ENCODE assay signal across 10 cellular contexts in the genomic region with DNA sequence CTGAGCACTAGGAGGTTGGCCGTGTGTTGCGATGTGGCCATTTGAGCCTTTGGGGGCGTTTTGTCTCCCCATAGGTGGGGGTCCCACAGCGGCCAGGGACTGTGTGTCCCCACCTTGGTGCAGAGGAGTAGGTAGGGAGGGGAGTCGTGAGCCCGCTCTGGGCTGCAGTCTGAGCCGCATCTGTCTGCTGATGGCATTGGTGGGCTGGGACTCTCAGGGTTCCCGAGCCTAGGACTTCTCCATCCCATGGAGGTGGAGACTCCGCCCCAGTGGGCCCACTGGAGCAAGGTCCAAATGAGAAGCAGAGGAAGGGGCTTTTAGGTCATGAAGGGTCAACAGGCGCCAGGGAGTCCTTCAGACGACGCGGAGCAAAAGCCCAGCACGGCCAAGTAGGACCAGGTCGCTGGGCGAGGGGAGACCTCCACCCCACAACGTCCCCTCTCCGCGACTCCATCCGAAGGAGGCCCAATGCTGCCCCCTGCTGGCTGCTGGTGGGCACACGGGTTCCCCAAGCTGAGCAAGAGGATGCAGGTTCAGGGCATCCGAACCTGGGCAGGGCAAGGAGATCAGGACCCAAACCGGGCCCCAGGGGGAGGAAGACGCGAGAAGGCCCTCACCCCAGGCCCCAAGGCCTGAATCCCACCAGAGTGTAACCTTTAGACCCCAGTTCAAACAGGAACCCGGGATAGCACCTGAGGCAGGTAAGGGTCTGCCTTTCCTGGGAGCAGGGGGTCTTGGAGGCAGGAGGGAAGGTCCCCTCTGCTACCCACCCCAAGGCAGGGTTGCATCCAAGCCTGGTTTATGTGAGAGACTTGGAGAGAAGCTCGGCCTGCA. TPM values are rescaled to one million over a fixed set of nuclear protein-coding genes. Genes with fewer than 3 reads are reported as not detected.
DNase-seq lines count a peak whose midpoint lies in the region; ATAC-seq and TF ChIP-seq lines count a peak whose summit lies in the region.
"Had no signal": no experiment of that assay in that cellular context is flagged by ENCODE, and none has a peak within 500 bp of the region (broad histone marks: within the 10 kb centered on the region; RNA-seq: fewer than 3 reads in every experiment).

No MANE protein-coding gene starts in this region.

- no peak for ATAC-seq in GM21825 (IDR thresholded peaks at IDR 0.05; ENCODE audit: unreplicated experiment)

- no peaks in the 10 kb centered on the region for H3K36me3 ChIP-seq in testis (ENCODE audit: low read depth, missing control alignments)

- intact Hi-C loops in testis (cut with DNase I; ENCODE audit: low total_unique reads) = no loop called here

- no peak overlapping the region for H3K27ac ChIP-seq in testis
- H3K27ac ChIP-seq: skin epidermis had no signal

- no peaks in the 10 kb centered on the region for H3K27me3 ChIP-seq in testis

- H3K27ac Mint-ChIP-seq in chondrocyte (ENCODE audit: unreplicated experiment) (no peak overlapping the region), nephron progenitor cell (no peak overlapping the region)
- H3K27ac Mint-ChIP-seq: activated naive CD4-positive, alpha-beta T cell treated with anti-CD3 and anti-CD28 coated beads, Interleukin-2, amount 50 U/mL, for 24 hours had no signal

- no peak overlapping the region for H3K4me3 ChIP-seq in testis
- H3K4me3 ChIP-seq: skin epidermis had no signal

- peaks cover 25% of the 10 kb centered on the region for H3K9me3 Mint-ChIP-seq in chondrocyte (ENCODE audit: low read depth)
- H3K9me3 Mint-ChIP-seq in nephron progenitor cell = peaks cover 71% of the 10 kb centered on the region

- no peaks in the 10 kb centered on the region for H3K27me3 Mint-ChIP-seq in chondrocyte (ENCODE audit: low read depth)
- H3K27me3 Mint-ChIP-seq in nephron progenitor cell (ENCODE audit: low read depth, poor library complexity) = peaks cover 6% of the 10 kb centered on the region

- H3K4me1 Mint-ChIP-seq in chondrocyte (ENCODE audit: low read depth) = no peaks in the 10 kb centered on the region
- no peaks in the 10 kb centered on the region for H3K4me1 Mint-ChIP-seq in nephron progenitor cell
- H3K4me1 Mint-ChIP-seq: activated naive CD4-positive, alpha-beta T cell treated with anti-CD3 and anti-CD28 coated beads, Interleukin-2, amount 50 U/mL, for 24 hours had no signal

- no peak overlapping the region for H3K4me3 Mint-ChIP-seq in chondrocyte (ENCODE audit: unreplicated experiment)
- H3K4me3 Mint-ChIP-seq in nephron progenitor cell = no peak overlapping the region
- H3K4me3 Mint-ChIP-seq: activated naive CD4-positive, alpha-beta T cell treated with anti-CD3 and anti-CD28 coated beads, Interleukin-2, amount 50 U/mL, for 24 hours had no signal

- DNase-seq in NCI-H1436 (lab: John Stamatoyannopoulos, UW) (peak; percentile 15), NCI-H1436 treated with DMSO at 0.1 percent for 48 hours (lab: John Stamatoyannopoulos, UW) (no peak), chondrocyte (ENCODE audit: low spot score) (peak; percentile 82), nephron progenitor cell (peak; percentile 61), testis (peak; percentile 58), NCI-H146 (lab: John Stamatoyannopoulos, UW) (no peak)
- peak; percentile 61 to 74 for DNase-seq in activated CD4-positive, alpha-beta T cell treated with anti-CD3 and anti-CD28 coated beads for 24 hours (ENCODE audit: low read depth in 2 of 2)

- TF ChIP-seq CTCF in chondrocyte (IDR thresholded peaks at IDR 0.05) (peak; percentile 35), nephron progenitor cell (IDR thresholded peaks at IDR 0.05) (no peak), testis (IDR thresholded peaks at IDR 0.05) (peak; percentile 39 to 72 (median 50))

- H3K36me3 Mint-ChIP-seq in chondrocyte (ENCODE audit: low read depth) (peaks cover 3% of the 10 kb centered on the region), nephron progenitor cell (ENCODE audit: low read depth) (peaks cover 5% of the 10 kb centered on the region)

- H3K4me1 ChIP-seq in testis = no peaks in the 10 kb centered on the region

- 51 to 80% methylated on average over 1 to 27 of the region's 27 CpGs for WGBS in testis, 2 donors

- no peaks in the 10 kb centered on the region for H3K9me3 ChIP-seq in testis

- no peak for TF ChIP-seq POLR2A in testis (IDR thresholded peaks at IDR 0.05)

RNA-seq across cellular contexts. Expression of a gene that starts 14.9 kb away (rescaled TPM):
- total RNA-seq in chondrocyte (0.60 to 1.8 TPM (median 0.67 TPM) in 3 replicates), testis (1 to 10 TPM; 3.0 to 5.2 TPM)
- 4.1 TPM for polyA plus RNA-seq in testis (ENCODE audit: insufficient read depth, low read depth, low replicate concordance)

Comparison
In these comparisons a context has a peak if more than half of its experiments do, and no peak if none do; other contexts are left out.
1. DNase-seq: peak in NCI-H1436 (single experiment), activated CD4-positive, alpha-beta T cell treated with anti-CD3 and anti-CD28 coated beads for 24 hours (2 of 2), chondrocyte (single experiment), nephron progenitor cell (single experiment) and testis (single experiment); none in NCI-H1436 treated with DMSO at 0.1 percent for 48 hours (single experiment) and NCI-H146 (single experiment).